ENCODE assay signal across 12 cellular contexts in genomic region chr22:24303007-24303406, GRCh38. TPM values are rescaled to one million over a fixed set of nuclear protein-coding genes. Genes with fewer than 3 reads are reported as not detected.
DNase-seq lines count a peak whose midpoint lies in the region; ATAC-seq, FAIRE-seq and TF ChIP-seq lines count a peak whose summit lies in the region.
"Had no signal": no experiment of that assay in that cellular context is flagged by ENCODE, and none has a peak within 500 bp of the region (broad histone marks: within the 10 kb centered on the region; RNA-seq: fewer than 3 reads in every experiment).

No MANE protein-coding gene starts in this region.

- intact Hi-C loops in Panc1 (cut with micrococcal nuclease; ENCODE audit: unreplicated experiment): no loop called here
- intact Hi-C loops in heart right ventricle (cut with DNase I): no loop called here
- intact Hi-C loops in sciatic nerve (cut with DNase I): no loop called here

- H3K36me3 ChIP-seq in Panc1 (ENCODE audit: control insufficient read depth, insufficient read depth, low read length): peaks cover under 1% of the 10 kb centered on the region; the same call in 1 of the 2 replicates
- H3K36me3 ChIP-seq in heart right ventricle: peaks cover 0 to 44% (median 6%) of the 10 kb centered on the region in 9 donors

- H3K4me1 ChIP-seq in Panc1 (ENCODE audit: control insufficient read depth, insufficient read depth, low read length) (peaks cover 6% of the 10 kb centered on the region; the same call in 1 of the 2 replicates), heart right ventricle (peaks cover 9 to 66% (median 57%) of the 10 kb centered on the region in 9 donors)

- H3K27ac ChIP-seq in Panc1 (ENCODE audit: low read length): peak overlapping the region; percentile 23; the same call in 1 of the 2 replicates
- peak overlapping the region; percentile 24 to 81 (median 47) for H3K27ac ChIP-seq in heart right ventricle

- in situ Hi-C loops in Panc1 (cut with HindIII; ENCODE audit: low pct_unique_long_range_greater_than_20kb, low sequenced_read_pairs): no loop called here

- CTCF ChIA-PET in Panc1 (lab: Charles Lee): no interaction called here

- POLR2A ChIA-PET in Panc1 (lab: Charles Lee): no interaction called here

- TF ChIP-seq CTCF in Panc1 (IDR thresholded peaks at IDR 0.05) (no peak), heart right ventricle (IDR thresholded peaks at IDR 0.05) (no peak)

- no TSS peak for BruUV-seq in Panc1 (replicated peaks; lab: Mats Ljungman, UMichigan)

- H3K9me3 ChIP-seq in Panc1 (ENCODE audit: control insufficient read depth, insufficient read depth, low read depth, low read length) (no peaks in the 10 kb centered on the region), heart right ventricle (peaks cover 0 to 7% (median 0%) of the 10 kb centered on the region in 11 donors)
- H3K9me3 ChIP-seq: testis had no signal

- H3K4me3 ChIP-seq in Panc1 (ENCODE audit: low read depth in 2 of 2, low read length in 2 of 2): no peak overlapping the region
- no peak overlapping the region for H3K4me3 ChIP-seq in heart right ventricle
- H3K4me3 ChIP-seq: testis had no signal

- H3K27me3 ChIP-seq in Panc1 (ENCODE audit: control insufficient read depth, insufficient read depth, low read length): no peaks in the 10 kb centered on the region
- no peaks in the 10 kb centered on the region for H3K27me3 ChIP-seq in heart right ventricle
- H3K27me3 ChIP-seq: testis had no signal

- DNase-seq in COLO668 (lab: John Stamatoyannopoulos, UW; ENCODE audit: unreplicated experiment) (peak; percentile 60), Panc1 (ENCODE audit: low read depth, low spot score) (no peak), heart right ventricle (no peak), sciatic nerve (ENCODE audit: low spot score) (no peak), GM12891 (ENCODE audit: insufficient read length, low spot score) (no peak)
- no peak for DNase-seq in stimulated activated CD4-positive, alpha-beta T cell treated with anti-CD3 and anti-CD28 coated beads, Interleukin-4, amount 100 ng/mL, for 24 hours
- no peak for DNase-seq in NK-92 treated with Interleukin-12 subunit alpha and Interleukin-12 subunit beta, amount 100 ng/mL, for 24 hours (lab: John Stamatoyannopoulos, UW)
- DNase-seq: activated CD4-positive, alpha-beta T cell treated with anti-CD3 and anti-CD28 coated beads for 4 hours had no signal

- no peak for TF ChIP-seq POLR2A in GM12891 (IDR thresholded peaks at IDR 0.05; ENCODE audit: low read depth, low read length)

- no peak for FAIRE-seq in GM12891 (lab: Jason Lieb, UNC)
- FAIRE-seq: astrocyte had no signal

- ATAC-seq in Panc1: no peak
- ATAC-seq in heart right ventricle: peak; percentile 32 to 73 (median 42)
- ATAC-seq in sciatic nerve: peak; percentile 48
- no peak for ATAC-seq in HG03354 (IDR thresholded peaks at IDR 0.05; ENCODE audit: poor library complexity, severe bottlenecking, unreplicated experiment)

- WGBS in heart right ventricle, 2 donors: 30 to 40% methylated on average over 4 of the region's 4 CpGs

TF ChIP-seq in GM12891, 5 proteins besides CTCF, POLR2A, EP300 and RAD21:
- no peak for TF ChIP-seq POU2F2 (IDR thresholded peaks at IDR 0.05; ENCODE audit: low read depth, low read length)
- TF ChIP-seq PAX5 (IDR thresholded peaks at IDR 0.05; ENCODE audit: insufficient read depth, low read length, severe bottlenecking): no peak
- TF ChIP-seq TAF1 (IDR thresholded peaks at IDR 0.05; ENCODE audit: low read depth, low read length): no peak
- no peak for TF ChIP-seq POLR2AphosphoS5 (IDR thresholded peaks at IDR 0.05; ENCODE audit: low read depth, low read length)
- no peak for TF ChIP-seq SPI1 (IDR thresholded peaks at IDR 0.05; ENCODE audit: low read depth, low read length)

RNA-seq across cellular contexts. Expression of gene SPECC1L, which starts 32.4 kb away (rescaled TPM):
- total RNA-seq in Panc1 (2021; ENCODE audit: unreplicated experiment) (43.3 TPM), heart right ventricle (10 to 100 TPM; 34.4 to 61.7 (median 51.8) TPM), sciatic nerve (86.2 TPM)
- 17.7 TPM for polyA plus RNA-seq in Panc1 (2012; ENCODE audit: insufficient read length)
- polyA plus RNA-seq in heart right ventricle: 1 to 10 TPM; 8.3 to 9.1 TPM
- 9.4 TPM for polyA plus RNA-seq in GM12891 (2012; ENCODE audit: low read depth, missing spikeins)

RNA-seq across cellular contexts. Expression of gene GGT5, which starts 58.1 kb away (rescaled TPM):
- total RNA-seq in Panc1 (2021; ENCODE audit: unreplicated experiment) (3.6 TPM), heart right ventricle (10 to 100 TPM in 4 of 10 donors, 1 to 10 TPM in 6; 4.3 to 32.7 (median 8.5) TPM), sciatic nerve (38.2 TPM)
- 3.3 TPM for polyA plus RNA-seq in Panc1 (2012; ENCODE audit: insufficient read length)
- 10 to 100 TPM; 66.5 to 67.4 TPM for polyA plus RNA-seq in heart right ventricle
- polyA plus RNA-seq in GM12891 (2012; ENCODE audit: low read depth, missing spikeins): not detected
- total RNA-seq: Daoy had no signal

Comparison
In these comparisons a context has a peak if more than half of its experiments do, and no peak if none do; other contexts are left out.
1. ATAC-seq: peak in heart right ventricle (8 of 8) and sciatic nerve (single experiment); none in Panc1 (single experiment) and HG03354 (single experiment).